8 cellular contexts compared by ENCODE assay signal in the genomic region with DNA sequence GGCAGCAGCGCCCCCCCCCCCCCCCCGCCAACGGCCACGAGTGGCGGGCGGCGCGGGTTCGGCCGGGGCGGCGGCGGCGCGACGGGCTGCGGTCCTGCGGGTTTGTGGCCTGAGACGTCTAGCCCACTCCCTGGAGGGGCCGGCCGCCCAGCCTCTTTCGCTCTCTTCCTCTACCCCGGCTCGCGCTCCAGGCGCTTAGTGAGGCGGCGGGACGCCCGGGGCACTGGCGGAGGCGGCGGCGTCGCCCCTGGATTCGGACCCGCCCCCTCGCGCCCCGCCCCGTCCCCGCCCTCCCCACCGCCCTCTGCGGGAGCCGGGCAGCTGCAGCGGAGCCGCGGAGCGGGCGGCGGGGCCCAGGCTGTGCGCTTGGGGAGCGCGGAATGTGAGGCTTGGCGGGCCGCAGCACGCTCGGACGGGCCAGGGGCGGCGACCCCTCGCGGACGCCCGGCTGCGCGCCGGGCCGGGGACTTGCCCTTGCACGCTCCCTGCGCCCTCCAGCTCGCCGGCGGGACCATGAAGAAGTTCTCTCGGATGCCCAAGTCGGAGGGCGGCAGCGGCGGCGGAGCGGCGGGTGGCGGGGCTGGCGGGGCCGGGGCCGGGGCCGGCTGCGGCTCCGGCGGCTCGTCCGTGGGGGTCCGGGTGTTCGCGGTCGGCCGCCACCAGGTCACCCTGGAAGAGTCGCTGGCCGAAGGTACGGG. TPM values are rescaled to one million over a fixed set of nuclear protein-coding genes. Genes with fewer than 3 reads are reported as not detected.
DNase-seq lines count a peak whose midpoint lies in the region; ATAC-seq lines count a peak whose summit lies in the region.

BMP2K (plus strand) TSS at position 320 of the 698 bp plus-strand sequence; CDS start at position 514, 194 bp downstream.

- WGBS in mesendoderm (ENCODE audit: extremely low coverage, insufficient coverage, low lambda C conversion rate) = no CpG with 5 or more reads among the region's 100 CpGs

- ATAC-seq in GM18867 (IDR thresholded peaks at IDR 0.05; ENCODE audit: unreplicated experiment) (peak; percentile 76), HG03095 (IDR thresholded peaks at IDR 0.05; ENCODE audit: unreplicated experiment) (peak; percentile 77)
- peak; percentile 79 for ATAC-seq in effector memory CD8-positive, alpha-beta T cell (replicated peaks)

- peaks cover 26% of the 10 kb centered on the region for H3K79me2 ChIP-seq in mesendoderm (ENCODE audit: control insufficient read depth, insufficient read depth, low read length)

- H4K5ac ChIP-seq in mesendoderm (ENCODE audit: low read length) = peak within 1 kb of the TSS; percentile 83

- H3K27ac ChIP-seq in mesendoderm (ENCODE audit: low read depth, low read length) = peak within 1 kb of the TSS; percentile 96

- H2AK5ac ChIP-seq in mesendoderm (ENCODE audit: low read length) = no peak within 1 kb of the TSS

- no peak within 1 kb of the TSS for H2BK15ac ChIP-seq in mesendoderm (replicated peaks; ENCODE audit: low read depth)

- H3K18ac ChIP-seq in mesendoderm (ENCODE audit: low read length) = peak within 1 kb of the TSS; percentile 94

- peak within 1 kb of the TSS; percentile 76 for H3K4me3 ChIP-seq in mesendoderm (ENCODE audit: low read length)

- H3K9ac ChIP-seq in mesendoderm (ENCODE audit: low read length) = peak within 1 kb of the TSS; percentile 95

- peak within 1 kb of the TSS; percentile 95 for H3K23ac ChIP-seq in mesendoderm (ENCODE audit: low read length)

- H3K27me3 Mint-ChIP-seq in effector memory CD8-positive, alpha-beta T cell = no peaks in the 10 kb centered on the region

- H3K4me3 Mint-ChIP-seq in effector memory CD8-positive, alpha-beta T cell = peak within 1 kb of the TSS; percentile 92 to 95

- H3K56ac ChIP-seq in mesendoderm (ENCODE audit: low read length) = peak within 1 kb of the TSS; percentile 97

- peak within 1 kb of the TSS; percentile 51 for H2BK5ac ChIP-seq in mesendoderm (ENCODE audit: low read length)

- H3K79me1 ChIP-seq in mesendoderm (ENCODE audit: low read length) = peaks cover 11% of the 10 kb centered on the region

- peak within 1 kb of the TSS; percentile 97 for H3K4ac ChIP-seq in mesendoderm (ENCODE audit: low read depth, low read length)

- H3K9me3 Mint-ChIP-seq in effector memory CD8-positive, alpha-beta T cell = no peaks in the 10 kb centered on the region

- H3K4me2 ChIP-seq in mesendoderm (ENCODE audit: low read length) = peak within 1 kb of the TSS; percentile 98

- H3K27me3 ChIP-seq in mesendoderm (ENCODE audit: insufficient read depth, low read length, poor library complexity) = no peaks in the 10 kb centered on the region

- H3K36me3 ChIP-seq in mesendoderm (ENCODE audit: control insufficient read depth, insufficient read depth, low read length) = no peaks in the 10 kb centered on the region

- H2BK120ac ChIP-seq in mesendoderm (ENCODE audit: low read depth, low read length) = peak within 1 kb of the TSS; percentile 89

- H4K8ac ChIP-seq in mesendoderm (ENCODE audit: low read depth, low read length) = peak within 1 kb of the TSS; percentile 96

- peak within 1 kb of the TSS; percentile 92 to 94 for H3K27ac Mint-ChIP-seq in effector memory CD8-positive, alpha-beta T cell

- DNase-seq in Ammon's horn (ENCODE audit: low spot score) = peak; percentile 78
- peak; percentile 16 to 79 for DNase-seq in NCI-H526 (lab: John Stamatoyannopoulos, UW)
- peak; percentile 55 to 58 for DNase-seq in activated CD8-positive, alpha-beta memory T cell treated with anti-CD3 and anti-CD28 coated beads for 4 hours (ENCODE audit: low read depth in 2 of 2)
- DNase-seq in effector memory CD8-positive, alpha-beta T cell = peak; percentile 65 to 69 (median 69)
- DNase-seq in mesendoderm = peak; percentile 92
- DNase-seq in stimulated activated CD8-positive, alpha-beta memory T cell treated with anti-CD3 and anti-CD28 coated beads, Interleukin-15, amount 100 ng/mL, for 1 hour (ENCODE audit: low read depth) = peak; percentile 50

- H3K4me1 Mint-ChIP-seq in effector memory CD8-positive, alpha-beta T cell (ENCODE audit: low read depth in 2 of 2) = peaks cover 11 to 18% of the 10 kb centered on the region in 2 donors

- peaks cover 12% of the 10 kb centered on the region for H3K36me3 Mint-ChIP-seq in effector memory CD8-positive, alpha-beta T cell (ENCODE audit: insufficient read depth)

- peaks cover 14% of the 10 kb centered on the region for H3K4me1 ChIP-seq in mesendoderm (ENCODE audit: control insufficient read depth, low read depth, low read length)

RNA-seq across cellular contexts. Expression of gene BMP2K, which starts in this region (rescaled TPM):
- polyA plus RNA-seq in mesendoderm (2013, experiment 1 of 2) = 23.0 TPM
- 20.7 TPM for polyA plus RNA-seq in mesendoderm (2013, experiment 2 of 2)

Comparison
In these comparisons a context has a peak if more than half of its experiments do, and no peak if none do; other contexts are left out.
1. Peak in every context shown above with its lines: DNase-seq, ATAC-seq, H3K4me3 ChIP-seq and H3K27ac ChIP-seq.